In genomic region chr7:28207486-28208158, GRCh38 we compare ENCODE assay signal across 14 cellular contexts. TPM values are rescaled to one million over a fixed set of nuclear protein-coding genes. Genes with fewer than 3 reads are reported as not detected.
DNase-seq lines count a peak whose midpoint lies in the region; ATAC-seq and TF ChIP-seq lines count a peak whose summit lies in the region.
"Had no signal": no experiment of that assay in that cellular context is flagged by ENCODE, and none has a peak within 500 bp of the region (broad histone marks: within the 10 kb centered on the region; RNA-seq: fewer than 3 reads in every experiment).

No MANE protein-coding gene starts in this region.

- in situ Hi-C loops in GM13977 (cut with MboI; ENCODE audit: low pct_unique_long_range_greater_than_20kb, low sequenced_read_pairs, unreplicated experiment): no loop called here

- H3K27me3 Mint-ChIP-seq in immature natural killer cell (ENCODE audit: low read depth in 3 of 3): peaks cover 0 to 12% (median 2%) of the 10 kb centered on the region in 3 donors

- TF ChIP-seq POLR2A in lower leg skin (IDR thresholded peaks at IDR 0.05): no peak

- H3K27ac ChIP-seq in SJSA1: peak overlapping the region; percentile 51
- H3K27ac ChIP-seq: epithelial cell of prostate had no signal

- peaks cover 4 to 8% (median 7%) of the 10 kb centered on the region in 3 donors for H3K36me3 Mint-ChIP-seq in immature natural killer cell

- DNase-seq in GM13977 (ENCODE audit: low spot score): peak; percentile 44
- peak; percentile 48 to 86 for DNase-seq in SJSA1 (ENCODE audit: low read depth in 1 of 2, low spot score in 2 of 2)
- peak; percentile 38 to 51 (median 40) for DNase-seq in immature natural killer cell
- no peak for DNase-seq in islet precursor cell
- DNase-seq in lower leg skin (ENCODE audit: low spot score in 2 of 2): no peak
- DNase-seq: activated naive CD4-positive, alpha-beta T cell treated with Interleukin-2 at 50 U/mL for 16 hours; Caco-2; left colon; NCI-H69 had no signal

- H3K9me3 ChIP-seq in SJSA1 (replicated peaks): no peaks in the 10 kb centered on the region
- H3K9me3 ChIP-seq: Caco-2, HAP-1 had no signal

- 70 to 79% methylated on average over 1 of the region's 1 CpG for WGBS in lower leg skin, 2 donors

- H3K4me3 Mint-ChIP-seq in immature natural killer cell: peak overlapping the region; percentile 38 to 80 (median 68)

- intact Hi-C loops in lower leg skin (cut with DNase I; ENCODE audit: low total_unique reads): no loop called here

- peak overlapping the region; percentile 79 to 93 (median 88) for H3K27ac Mint-ChIP-seq in immature natural killer cell

- no peaks in the 10 kb centered on the region for H3K27me3 ChIP-seq in SJSA1 (replicated peaks)

- no peaks in the 10 kb centered on the region for H3K36me3 ChIP-seq in SJSA1
- H3K36me3 ChIP-seq: HAP-1 had no signal

- ATAC-seq in HG02610 (IDR thresholded peaks at IDR 0.05; ENCODE audit: unreplicated experiment): peak; percentile 84
- no peak for ATAC-seq in GM21360 (IDR thresholded peaks at IDR 0.05; ENCODE audit: unreplicated experiment)
- no peak for ATAC-seq in HG02973 (IDR thresholded peaks at IDR 0.05; ENCODE audit: unreplicated experiment)
- ATAC-seq: left colon had no signal

- H3K4me1 Mint-ChIP-seq in immature natural killer cell: peaks cover 80 to 95% of the 10 kb centered on the region in 2 donors

- peaks cover 4 to 17% (median 8%) of the 10 kb centered on the region in 6 donors for H3K9me3 Mint-ChIP-seq in immature natural killer cell

- TF ChIP-seq CTCF in GM13977 (IDR thresholded peaks at IDR 0.05; ENCODE audit: extremely low read depth, insufficient read depth, missing control alignments) (no peak), lower leg skin (IDR thresholded peaks at IDR 0.05) (no peak)

- H3K4me1 ChIP-seq in SJSA1 (replicated peaks): peaks cover 27% of the 10 kb centered on the region
- H3K4me1 ChIP-seq: Caco-2, HAP-1 had no signal

- H3K4me3 ChIP-seq in SJSA1 (no peak overlapping the region), lower leg skin (ENCODE audit: low read depth, poor library complexity, severe bottlenecking) (no peak overlapping the region)
- H3K4me3 ChIP-seq: HAP-1 had no signal

RNA-seq across cellular contexts. Expression of gene JAZF1, which starts 27.0 kb away (rescaled TPM):
- total RNA-seq in SJSA1 (2014; rRNA removed; shearing (Covaris generic)): 21.2 and 36.6 TPM in 2 replicates
- polyA plus RNA-seq in immature natural killer cell: 10 to 100 TPM; 17.7 to 40.2 (median 25.9) TPM
- total RNA-seq in lower leg skin: 1 to 10 TPM; 4.7 to 8.1 (median 5.7) TPM

Comparison
In these comparisons a context has a peak if more than half of its experiments do, and no peak if none do; other contexts are left out.
1. DNase-seq: peak in GM13977 (single experiment), SJSA1 (2 of 2) and immature natural killer cell (3 of 3); none in islet precursor cell (single experiment) and lower leg skin (0 of 2).